Comparison of ENCODE assay signal across 10 cellular contexts in genomic region chr12:75437564-75437963, GRCh38. TPM values are rescaled to one million over a fixed set of nuclear protein-coding genes. Genes with fewer than 3 reads are reported as not detected.
DNase-seq lines count a peak whose midpoint lies in the region; ATAC-seq and TF ChIP-seq lines count a peak whose summit lies in the region.
"Had no signal": no experiment of that assay in that cellular context is flagged by ENCODE, and none has a peak within 500 bp of the region (broad histone marks: within the 10 kb centered on the region; RNA-seq: fewer than 3 reads in every experiment).

No MANE protein-coding gene starts in this region.

- no peak overlapping the region for H3K4me2 ChIP-seq in IMR-90 (ENCODE audit: low read depth, low read length)

- no peak overlapping the region for H2BK120ac ChIP-seq in IMR-90 (ENCODE audit: low read depth, low read length)

- POLR2A ChIA-PET in IMR-90 (lab: Charles Lee; ENCODE audit: unreplicated experiment): no interaction called here

- BruUV-seq in IMR-90 (replicated peaks; lab: Mats Ljungman, UMichigan): no TSS peak

- no peak overlapping the region for H3K23ac ChIP-seq in IMR-90 (ENCODE audit: low read depth, low read length)

- ATAC-seq in IMR-90 (ENCODE audit: low read depth) (peak; percentile 54), GM19324 (IDR thresholded peaks at IDR 0.05; ENCODE audit: low FRiP score, unreplicated experiment) (no peak)

- H2AFZ ChIP-seq in IMR-90 (replicated peaks; ENCODE audit: low read length, poor library complexity): peak overlapping the region; percentile 56

- TF ChIP-seq RAD21 in IMR-90 (IDR thresholded peaks at IDR 0.05; ENCODE audit: low read length): peak; percentile 32; the same call in 1 of the 2 replicates

- no peak overlapping the region for H4K5ac ChIP-seq in IMR-90 (ENCODE audit: low read depth, low read length)

- H3K9ac ChIP-seq in IMR-90 (ENCODE audit: low read depth, low read length): no peak overlapping the region

- peak overlapping the region; percentile 24 for H2AK9ac ChIP-seq in IMR-90 (replicated peaks; ENCODE audit: low read depth, low read length, poor library complexity)

- H3K14ac ChIP-seq in IMR-90 (replicated peaks; ENCODE audit: low read depth, low read length): no peak overlapping the region

- H3K4me1 ChIP-seq in IMR-90 (ENCODE audit: control insufficient read depth, insufficient read depth, low read length) (peaks cover 2% of the 10 kb centered on the region), esophagus squamous epithelium (no peaks in the 10 kb centered on the region)

- H2BK20ac ChIP-seq in IMR-90 (ENCODE audit: low read depth, low read length): 0 out of 2 replicates have a peak overlapping the region, but pooled peaks have one; percentile 14

- no peaks in the 10 kb centered on the region for H3K36me3 ChIP-seq in IMR-90 (ENCODE audit: control insufficient read depth, insufficient read depth, low read length)
- H3K36me3 ChIP-seq in esophagus squamous epithelium: no peaks in the 10 kb centered on the region

- no CpG with 5 or more reads among the region's 2 CpGs for WGBS in IMR-90 (ENCODE audit: extremely low coverage in 2 of 2, insufficient read length in 1 of 2), 2 experiments
- 56 to 100% methylated on average over 1 to 2 of the region's 2 CpGs for WGBS in esophagus squamous epithelium, 2 donors

- H4K20me1 ChIP-seq in IMR-90 (ENCODE audit: insufficient read depth, low read length): no peaks in the 10 kb centered on the region

- TF ChIP-seq CTCF in IMR-90 (conservative IDR thresholded peaks at IDR 0.05; ENCODE audit: low read depth, low read length) (peak; percentile 41), cardiac fibroblast (IDR thresholded peaks at IDR 0.05; ENCODE audit: low read depth, low read length) (peak; percentile 65), esophagus squamous epithelium (IDR thresholded peaks at IDR 0.05) (peak in 1 of 6 experiments; percentile 39)

- intact Hi-C loops in IMR-90 (cut with micrococcal nuclease): no loop called here
- intact Hi-C loops in esophagus squamous epithelium (cut with DNase I): no loop called here

- no peak overlapping the region for H3K56ac ChIP-seq in IMR-90 (ENCODE audit: extremely low read depth, insufficient read depth, low read length)

- H3K4me3 ChIP-seq in IMR-90 (ENCODE audit: insufficient read depth, low read depth, low read length) (no peak overlapping the region), cardiac fibroblast (replicated peaks in 1 of 2; ENCODE audit: low read depth in 2 of 2, low read length in 2 of 2) (no peak overlapping the region), esophagus squamous epithelium (no peak overlapping the region)

- H3K79me1 ChIP-seq in IMR-90 (ENCODE audit: low read depth in 1 of 2, low read length in 2 of 2): no peaks in the 10 kb centered on the region

- H3K4ac ChIP-seq in IMR-90 (ENCODE audit: low read depth, low read length): no peak overlapping the region

- H4K91ac ChIP-seq in IMR-90 (ENCODE audit: insufficient read depth, low read depth, low read length): no peak overlapping the region

- H3K18ac ChIP-seq in IMR-90 (ENCODE audit: low read depth, low read length): no peak overlapping the region

- dilution Hi-C loops in IMR-90 (cut with HindIII; ENCODE audit: low sequenced_read_pairs, unreplicated experiment): no loop called here

- DNase-seq in SIG-M5 treated with dmso at 0.1 percent for 504 hours (lab: John Stamatoyannopoulos, UW; ENCODE audit: unreplicated experiment) (peak; percentile 70), SIG-M5 (lab: John Stamatoyannopoulos, UW) (no peak), IMR-90 (peak; percentile 34), cardiac fibroblast (ENCODE audit: low read depth in 2 of 2) (peak; percentile 69 to 78), renal cortical epithelial cell (ENCODE audit: low read depth) (peak; percentile 37), D341Med (ENCODE audit: low spot score) (no peak), esophagus squamous epithelium (lab: John Stamatoyannopoulos, UW) (no peak)
- DNase-seq: anterior cingulate cortex had no signal

- H2AK5ac ChIP-seq in IMR-90 (ENCODE audit: low read depth, low read length): no peak overlapping the region

- peaks cover 2% of the 10 kb centered on the region; the same call in 1 of the 2 replicates for H3K9me3 ChIP-seq in IMR-90 (ENCODE audit: control insufficient read depth, insufficient read depth, low read length)
- H3K9me3 ChIP-seq in esophagus squamous epithelium: no peaks in the 10 kb centered on the region

- no peak overlapping the region for H2BK5ac ChIP-seq in IMR-90 (ENCODE audit: low read depth, low read length, poor library complexity, severe bottlenecking)

- H2BK15ac ChIP-seq in IMR-90 (ENCODE audit: low read depth, low read length): no peak overlapping the region

- in situ Hi-C loops in IMR-90 (cut with MboI; ENCODE audit: low sequenced_read_pairs): no loop called here

- H4K8ac ChIP-seq in IMR-90 (ENCODE audit: low read depth in 2 of 2, low read length in 2 of 2): no peak overlapping the region

- H3K27me3 ChIP-seq in IMR-90 (ENCODE audit: control insufficient read depth, insufficient read depth, low read length) (no peaks in the 10 kb centered on the region), esophagus squamous epithelium (peaks cover 0 to 14% (median 0%) of the 10 kb centered on the region in 4 donors)

- 0 out of 2 replicates have a peak, but pooled peaks cover 3% of the 10 kb centered on the region for H3K9me1 ChIP-seq in IMR-90 (ENCODE audit: insufficient read depth, low read length)

- H3K27ac ChIP-seq in IMR-90 (ENCODE audit: insufficient read depth, low read length): no peak overlapping the region
- no peak overlapping the region for H3K27ac ChIP-seq in esophagus squamous epithelium

- no peak for TF ChIP-seq POLR2A in IMR-90 (IDR thresholded peaks at IDR 0.05; ENCODE audit: low read depth, low read length)
- no peak for TF ChIP-seq POLR2A in esophagus squamous epithelium (IDR thresholded peaks at IDR 0.05)

- CTCF ChIA-PET in IMR-90 (lab: Yijun Ruan, JAX): interaction anchor here (1.2 kb wide), 1 partner anchor 43 kb away, joined by 4 read pairs; the partner anchor contains the start of gene GLIPR1

TF ChIP-seq in IMR-90, 13 proteins besides CTCF, POLR2A, EP300 and RAD21:
- TF ChIP-seq RCOR1 (IDR thresholded peaks at IDR 0.05; ENCODE audit: insufficient replicate concordance, low read length) (no peak), SMC3 (IDR thresholded peaks at IDR 0.05; ENCODE audit: low read depth, low read length) (peak; percentile 14; the same call in 1 of the 2 replicates)
TF ChIP-seq in IMR-90: peak in this region for 1.

RNA-seq across cellular contexts. Expression of gene GLIPR1, which starts 43.0 kb away (rescaled TPM):
- total RNA-seq in IMR-90 (2012; rRNA removed) (244 and 327 TPM in 2 replicates), renal cortical epithelial cell (34.4 and 45.3 TPM in 2 replicates), esophagus squamous epithelium (1 to 10 TPM; 3.0 to 8.0 (median 5.0) TPM)
- polyA plus RNA-seq in IMR-90 (2012; rRNA removed): 268 and 322 TPM in 2 replicates
- 108 and 182 TPM in 2 replicates for polyA plus RNA-seq in IMR-90 (2012; cell fraction: cytosol; rRNA removed)
- 55.5 and 273 TPM in 2 replicates for polyA plus RNA-seq in IMR-90 (2012; cell fraction: nucleus; rRNA removed; ENCODE audit: low replicate concordance)

RNA-seq across cellular contexts. Expression of gene GLIPR1L2, which starts 46.7 kb away (rescaled TPM):
- total RNA-seq in IMR-90 (2012; rRNA removed): not detected in 2 replicates
- 0.07 and 0.13 TPM in 2 replicates for polyA plus RNA-seq in IMR-90 (2012; rRNA removed)
- 0.02 TPM in 2 replicates for polyA plus RNA-seq in IMR-90 (2012; cell fraction: cytosol; rRNA removed)
- 0.03 TPM in 1 of 2 replicates, not detected in the other for polyA plus RNA-seq in IMR-90 (2012; cell fraction: nucleus; rRNA removed; ENCODE audit: low replicate concordance)
- 0.17 and 0.65 TPM in 2 replicates for total RNA-seq in renal cortical epithelial cell
- under 1 TPM in 3 of 4 donors, not detected in 1; 0.15 to 0.29 (median 0.19) TPM for total RNA-seq in esophagus squamous epithelium
- total RNA-seq: skeletal muscle tissue had no signal

Comparison
In these comparisons a context has a peak if more than half of its experiments do, and no peak if none do; other contexts are left out.
1. DNase-seq: peak in SIG-M5 treated with dmso at 0.1 percent for 504 hours (single experiment), IMR-90 (single experiment), cardiac fibroblast (2 of 2) and renal cortical epithelial cell (single experiment); none in SIG-M5 (single experiment), D341Med (single experiment) and esophagus squamous epithelium (single experiment).